Comparison of ENCODE assay signal across 7 cellular contexts in the genomic region with DNA sequence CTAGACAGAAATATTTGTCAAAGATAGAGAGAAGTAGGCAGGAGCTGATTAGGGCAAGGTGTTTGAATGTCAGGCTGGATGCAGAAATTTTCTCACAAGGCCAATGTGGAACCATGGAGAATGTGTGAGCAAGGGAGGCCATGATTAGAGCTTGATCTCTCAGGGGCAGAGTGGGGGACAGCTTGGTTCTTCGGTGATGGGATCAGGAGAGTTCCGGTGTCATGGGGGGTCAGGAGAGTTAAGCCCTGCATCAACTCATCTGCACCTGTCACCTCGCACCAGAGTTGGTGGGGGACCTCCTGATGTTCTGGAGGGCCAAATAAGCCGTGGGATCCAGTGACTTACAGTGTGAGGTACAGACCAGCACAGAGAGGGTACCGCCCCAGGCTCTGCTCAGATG.
A peak's percentile ranks its signal among the peaks of the same experiment; 100 is the strongest.
DNase-seq lines count a peak whose midpoint lies in the region; ATAC-seq and TF ChIP-seq lines count a peak whose summit lies in the region.
"Not testable (repeated sequence)": the region's sequence is repeated elsewhere in the genome, so short reads cannot be mapped to it uniquely, and the experiment has no call there.

No MANE protein-coding gene starts in this region.

- H3K4me1 ChIP-seq in HUES48 (ENCODE audit: control insufficient read depth, insufficient read depth, low read length); right lobe of liver; mucosa of descending colon (ENCODE audit: low read depth); spleen; upper lobe of right lung: not testable (repeated sequence)

- not testable (repeated sequence) for H3K27me3 ChIP-seq in HUES48 (ENCODE audit: control insufficient read depth, insufficient read depth, low read length); right lobe of liver; spleen (replicated peaks in 1 of 7); upper lobe of right lung

- intact Hi-C loops in Right ventricle myocardium inferior (cut with DNase I); right lobe of liver (cut with DNase I); mucosa of descending colon (cut with DNase I, micrococcal nuclease); spleen (cut with DNase I; ENCODE audit: low total_unique reads); upper lobe of right lung (cut with DNase I): not testable (repeated sequence)

- not testable (repeated sequence) for TF ChIP-seq CTCF in right lobe of liver (IDR thresholded peaks at IDR 0.05); mucosa of descending colon (IDR thresholded peaks at IDR 0.05); spleen (IDR thresholded peaks at IDR 0.05 in 8 of 11, conservative IDR thresholded peaks at IDR 0.05 in 3 of 11); upper lobe of right lung (IDR thresholded peaks at IDR 0.05)

- not testable (repeated sequence) for H3K9ac ChIP-seq in HUES48 (ENCODE audit: low read depth, low read length)

- not testable (repeated sequence) for DNase-seq in Right ventricle myocardium inferior (ENCODE audit: missing footprints); right lobe of liver; mucosa of descending colon; upper lobe of right lung
- DNase-seq in spleen, result peak; percentile 70

- 48% methylated on average over 3 of the region's 5 CpGs for WGBS in right lobe of liver (ENCODE audit: insufficient coverage, low coverage, low lambda C conversion rate, missing lambda C conversion rate)
- WGBS in spleen, 5 donors, result 47 to 68% (median 61%) methylated on average over 3 to 4 of the region's 5 CpGs

- H3K4me3 ChIP-seq in HUES48 (ENCODE audit: low read depth, low read length), result 0 out of 2 replicates have a peak overlapping the region, but pooled peaks have one; percentile 10
- not testable (repeated sequence) for H3K4me3 ChIP-seq in right lobe of liver, mucosa of descending colon, spleen, upper lobe of right lung

- H3K9me3 ChIP-seq in HUES48 (ENCODE audit: control insufficient read depth, insufficient read depth, low read length) (peaks cover 70% of the 10 kb centered on the region), mucosa of descending colon (peaks cover 78% of the 10 kb centered on the region), spleen (peaks cover 9 to 87% (median 81%) of the 10 kb centered on the region in 8 donors), upper lobe of right lung (peaks cover 24% of the 10 kb centered on the region)
- not testable (repeated sequence) for H3K9me3 ChIP-seq in right lobe of liver

- peak; percentile 5 for ATAC-seq in esophagus mucosa
- ATAC-seq in Right ventricle myocardium inferior, result peak; percentile 12
- peak in 3 of 4 donors; percentile 5 to 7 (median 5) for ATAC-seq in right lobe of liver
- peak; percentile 5 for ATAC-seq in mucosa of descending colon
- peak; percentile 3 for ATAC-seq in upper lobe of right lung

- TF ChIP-seq POLR2A in right lobe of liver (IDR thresholded peaks at IDR 0.05); spleen (IDR thresholded peaks at IDR 0.05): not testable (repeated sequence)

- H3K27ac ChIP-seq in HUES48 (ENCODE audit: low read depth, low read length); right lobe of liver; spleen; upper lobe of right lung: not testable (repeated sequence)

- not testable (repeated sequence) for H3K36me3 ChIP-seq in HUES48 (ENCODE audit: control insufficient read depth, insufficient read depth, low read length); right lobe of liver; mucosa of descending colon (ENCODE audit: low read depth); spleen; upper lobe of right lung
